1 cellular context compared by ENCODE assay signal in the genomic region with DNA sequence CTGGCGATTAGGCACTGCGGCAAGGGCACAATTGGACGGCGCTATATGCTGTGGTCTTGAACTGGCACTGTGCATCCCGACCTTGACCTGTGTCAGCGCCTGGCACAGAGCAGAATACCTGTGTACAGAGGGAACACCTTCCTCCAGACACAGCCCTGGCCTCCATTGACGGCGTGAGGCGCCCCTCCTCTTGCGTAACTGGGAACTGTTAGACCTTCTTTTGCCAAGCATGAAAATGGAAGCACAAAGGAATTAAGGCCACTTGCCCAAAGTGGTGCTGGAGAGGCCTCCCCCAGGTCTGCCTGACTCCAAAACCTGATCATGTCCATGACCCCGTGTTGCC.
TF ChIP-seq lines count a peak whose summit lies in the region.

No MANE protein-coding gene starts in this region.

TF ChIP-seq in HEK293T, 16 proteins besides CTCF, POLR2A, EP300 and RAD21:
- no peak for TF ChIP-seq ELF4 (IDR thresholded peaks at IDR 0.05)
- TF ChIP-seq L3MBTL2 (conservative IDR thresholded peaks at IDR 0.05) = no peak
